Comparison of ENCODE assay signal across 30 cellular contexts in genomic region chr6:41348934-41349333, GRCh38. TPM values are rescaled to one million over a fixed set of nuclear protein-coding genes. Genes with fewer than 3 reads are reported as not detected.
"Had no signal": no experiment of that assay in that cellular context is flagged by ENCODE, and none has a peak within 500 bp of the region (broad histone marks: within the 10 kb centered on the region; RNA-seq: fewer than 3 reads in every experiment).

No MANE protein-coding gene starts in this region.

- H3K4me3 ChIP-seq: adrenal gland, body of pancreas, colonic mucosa, gastroesophageal sphincter, heart right ventricle, hepatocyte had no signal

- H3K36me3 ChIP-seq: adrenal gland, colonic mucosa, gastroesophageal sphincter, heart right ventricle had no signal

- H3K27ac ChIP-seq: adrenal gland, body of pancreas, colonic mucosa, foreskin keratinocyte, gastroesophageal sphincter, heart right ventricle, hepatocyte had no signal

- DNase-seq: activated CD4-positive, alpha-beta memory T cell treated with anti-CD3 and anti-CD28 coated beads, Interleukin-2, amount 10 ng/mL, durations not matched to agents 7 days and 5 days; activated CD4-positive, alpha-beta T cell treated with anti-CD3 and anti-CD28 coated beads for 1 hour; activated CD4-positive, alpha-beta T cell treated with anti-CD3 and anti-CD28 coated beads for 4 hours; activated CD4-positive, alpha-beta T cell treated with anti-CD3 and anti-CD28 coated beads, Interleukin-2, amount 10 ng/mL, durations not matched to agents 7 days and 5 days; activated CD4-positive, alpha-beta T cell treated with anti-CD3 and anti-CD28 coated beads, Interleukin-2, amount 50 U/mL, for 4 hours; activated effector memory CD4-positive, alpha-beta T cell treated with Interleukin-2 at 50 U/mL for 16 hours; activated naive CD4-positive, alpha-beta T cell treated with anti-CD3 and anti-CD28 coated beads for 36 hours; activated naive CD8-positive, alpha-beta T cell treated with anti-CD3 and anti-CD28 coated beads for 36 hours; activated naive CD8-positive, alpha-beta T cell treated with anti-CD3 and anti-CD28 coated beads, Interleukin-2, amount 50 U/mL, for 24 hours; activated T-cell treated with anti-CD3 and anti-CD28 coated beads, Interleukin-2, amount 50 U/mL, for 4 hours; adrenal gland; amygdala; aorta; body of pancreas; caudate nucleus; colonic mucosa; effector CD8-positive, alpha-beta T cell; foreskin keratinocyte; heart right ventricle; T-helper 1 cell; T-helper 17 cell; T1000 had no signal

- H3K4me1 ChIP-seq: adrenal gland, body of pancreas, colonic mucosa, foreskin keratinocyte, gastroesophageal sphincter, heart right ventricle had no signal

- H3K9me3 ChIP-seq: adrenal gland, body of pancreas, colonic mucosa had no signal

RNA-seq across cellular contexts. Expression of gene NCR2, which starts 13.5 kb away (rescaled TPM):
- total RNA-seq: activated CD4-positive, alpha-beta memory T cell treated with anti-CD3 and anti-CD28 coated beads, Interleukin-2, amount 10 ng/mL, durations not matched to agents 7 days and 5 days; activated CD4-positive, alpha-beta T cell treated with anti-CD3 and anti-CD28 coated beads, Interleukin-2, amount 10 ng/mL, durations not matched to agents 7 days and 5 days; activated naive CD4-positive, alpha-beta T cell treated with anti-CD3 and anti-CD28 coated beads for 36 hours; activated T-cell treated with anti-CD3 and anti-CD28 coated beads, Interleukin-2, amount 50 U/mL, for 4 hours; activated T-helper 17 cell treated with anti-CD3 and anti-CD28 coated beads, Interleukin-2, amount 50 U/mL, for 72 hours; adrenal gland; aorta; body of pancreas; chondrocyte; colonic mucosa; dermis microvascular lymphatic vessel endothelial cell; epithelial cell of proximal tubule; esophagus mucosa; foreskin keratinocyte; gastroesophageal sphincter; glomerular endothelial cell; heart right ventricle; hepatocyte; T-helper 17 cell had no signal
- polyA plus RNA-seq: adrenal gland, aorta, foreskin keratinocyte, heart right ventricle, hepatocyte had no signal
